In the genomic region with DNA sequence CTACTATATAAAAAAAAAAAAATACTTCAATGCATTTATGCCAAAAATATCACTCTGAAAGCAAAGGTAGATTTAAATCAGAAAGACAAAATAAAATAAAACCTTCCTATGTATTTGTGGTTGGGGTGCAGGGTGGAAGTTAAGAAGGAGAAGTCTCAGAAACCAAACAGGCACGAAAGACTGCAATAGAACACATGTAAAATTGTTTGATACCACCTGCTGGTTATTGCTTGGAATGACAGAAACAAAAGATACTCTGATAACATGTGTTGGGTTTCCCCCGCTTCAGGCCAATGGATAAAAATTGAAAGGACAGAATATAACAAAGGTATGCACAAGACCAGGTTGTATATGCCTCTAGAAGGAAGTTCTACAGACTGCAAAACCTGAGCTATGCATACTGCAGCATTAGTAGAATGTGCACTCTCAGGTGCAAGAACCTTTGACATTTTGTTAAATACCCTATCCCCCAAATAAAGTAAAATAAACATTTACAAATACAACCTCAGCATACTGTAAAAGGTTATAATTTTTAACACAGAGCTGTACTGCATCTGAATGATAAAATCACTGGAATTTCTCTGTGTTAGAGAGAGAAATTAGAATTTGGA, we compare ENCODE assay signal across 9 cellular contexts.
DNase-seq lines count a peak whose midpoint lies in the region; ATAC-seq, FAIRE-seq and TF ChIP-seq lines count a peak whose summit lies in the region.
"Had no signal": no experiment of that assay in that cellular context is flagged by ENCODE, and none has a peak within 500 bp of the region (broad histone marks: within the 10 kb centered on the region; RNA-seq: fewer than 3 reads in every experiment).

No MANE protein-coding gene starts in this region.

- no peak overlapping the region for H3K9ac ChIP-seq in DND-41 (ENCODE audit: low read depth, low read length)
- no peak overlapping the region for H3K9ac ChIP-seq in keratinocyte (ENCODE audit: control insufficient read depth, extremely low read depth, insufficient read depth, low read length)

- H3K4me3 ChIP-seq in DND-41 (ENCODE audit: low read depth in 1 of 2, low read length in 2 of 2): no peak overlapping the region
- no peak overlapping the region for H3K4me3 ChIP-seq in HL-60 (replicated peaks; ENCODE audit: insufficient read depth, low read length)
- H3K4me3 ChIP-seq in keratinocyte (ENCODE audit: control insufficient read depth in 2 of 3, extremely low read depth in 1 of 3, insufficient read depth in 2 of 3, low read depth in 1 of 3, low read length in 3 of 3): no peak overlapping the region

- H3K4me1 ChIP-seq in DND-41 (ENCODE audit: insufficient read depth, low read length) (no peaks in the 10 kb centered on the region), keratinocyte (ENCODE audit: control insufficient read depth, extremely low read depth, insufficient read depth, low read length) (no peaks in the 10 kb centered on the region)

- H3K9me1 ChIP-seq in keratinocyte (ENCODE audit: control insufficient read depth, extremely low read depth, insufficient read depth, low read length): no peaks in the 10 kb centered on the region

- ATAC-seq in DND-41 (ENCODE audit: insufficient read depth, low read depth) (peak; percentile 53; the same call in 2 of the 3 replicates), GM19463 (IDR thresholded peaks at IDR 0.05; ENCODE audit: unreplicated experiment) (peak; percentile 92)

- H2AFZ ChIP-seq in DND-41 (ENCODE audit: low read depth, low read length): no peak overlapping the region
- H2AFZ ChIP-seq in keratinocyte (ENCODE audit: control insufficient read depth, low read length): no peak overlapping the region

- FAIRE-seq in keratinocyte (lab: Jason Lieb, UNC): no peak
- FAIRE-seq: frontal cortex had no signal

- no peak overlapping the region for H3K27ac ChIP-seq in DND-41 (ENCODE audit: low read length)
- H3K27ac ChIP-seq in HL-60 (replicated peaks): no peak overlapping the region
- H3K27ac ChIP-seq in keratinocyte (ENCODE audit: control insufficient read depth, insufficient read depth, low read length): no peak overlapping the region

- H3K27me3 ChIP-seq in DND-41 (ENCODE audit: insufficient read depth, low read length, poor library complexity) (no peaks in the 10 kb centered on the region), HL-60 (ENCODE audit: insufficient read depth, poor library complexity, severe bottlenecking) (no peaks in the 10 kb centered on the region), keratinocyte (ENCODE audit: control insufficient read depth, extremely low read depth, insufficient read depth, low read length) (no peaks in the 10 kb centered on the region)

- H3K79me2 ChIP-seq in DND-41 (ENCODE audit: insufficient read depth, low read length) (no peaks in the 10 kb centered on the region), keratinocyte (ENCODE audit: control insufficient read depth, insufficient read depth, low read length) (no peaks in the 10 kb centered on the region)

- H3K36me3 ChIP-seq in DND-41 (ENCODE audit: insufficient read depth, low read length) (no peaks in the 10 kb centered on the region), keratinocyte (ENCODE audit: control insufficient read depth in 2 of 2, extremely low read depth in 1 of 2, insufficient read depth in 2 of 2, low read length in 2 of 2) (no peaks in the 10 kb centered on the region)

- H4K20me1 ChIP-seq in DND-41 (ENCODE audit: insufficient read depth, low read length) (no peaks in the 10 kb centered on the region), keratinocyte (ENCODE audit: control insufficient read depth, extremely low read depth, insufficient read depth, low read length) (no peaks in the 10 kb centered on the region)

- DNase-seq in DND-41 (no peak), HL-60 (ENCODE audit: low read depth in 1 of 2, low spot score in 1 of 2) (peak; percentile 4 to 33), SKM-1 (lab: John Stamatoyannopoulos, UW; ENCODE audit: unreplicated experiment) (peak; percentile 71), keratinocyte (ENCODE audit: low read depth, low spot score) (no peak), activated gamma-delta T cell (lab: John Stamatoyannopoulos, UW) (no peak), 8988T (no peak)
- DNase-seq in activated CD4-positive, alpha-beta T cell treated with anti-CD3 and anti-CD28 coated beads, Interleukin-2, amount 50 U/mL, for 48 hours: no peak

- H3K9me3 ChIP-seq in DND-41 (ENCODE audit: insufficient read depth, low read length, severe bottlenecking): no peaks in the 10 kb centered on the region
- H3K9me3 ChIP-seq in keratinocyte (ENCODE audit: control insufficient read depth, low read depth, low read length): no peaks in the 10 kb centered on the region

- TF ChIP-seq CTCF in DND-41 (IDR thresholded peaks at IDR 0.05; ENCODE audit: borderline replicate concordance, extremely low read depth, low read length, poor library complexity, severe bottlenecking): peak; percentile 62
- peak; percentile 14 for TF ChIP-seq CTCF in HL-60 (IDR thresholded peaks at IDR 0.05; ENCODE audit: insufficient read depth, low read length)
- peak; percentile 9 to 33 (median 32) for TF ChIP-seq CTCF in keratinocyte (optimal IDR thresholded peaks at IDR 0.05 in 1 of 3, IDR thresholded peaks at IDR 0.05 in 1 of 3, conservative IDR thresholded peaks at IDR 0.05 in 1 of 3; ENCODE audit: extremely low read depth in 1 of 3, insufficient read depth in 2 of 3, low read length in 3 of 3)

- H3K4me2 ChIP-seq in DND-41 (ENCODE audit: insufficient read depth, low read length) (no peak overlapping the region), keratinocyte (ENCODE audit: control insufficient read depth, extremely low read depth, insufficient read depth, low read depth, low read length) (no peak overlapping the region)

- dilution Hi-C loops in keratinocyte (cut with MboI; ENCODE audit: extremely low pct_ligation_motif_present, low sequenced_read_pairs): no loop called here

Comparison
In these comparisons a context has a peak if more than half of its experiments do, and no peak if none do; other contexts are left out.
1. DNase-seq: peak in HL-60 (2 of 2) and SKM-1 (single experiment); none in DND-41 (single experiment), keratinocyte (single experiment), activated gamma-delta T cell (single experiment), activated CD4-positive, alpha-beta T cell treated with anti-CD3 and anti-CD28 coated beads, Interleukin-2, amount 50 U/mL, for 48 hours (0 of 2) and 8988T (single experiment).
2. Peak in every context shown above with its lines, with median percentiles within 50 percentile points of each other: CTCF ChIP-seq.